24 cellular contexts compared by ENCODE assay signal in the genomic region with DNA sequence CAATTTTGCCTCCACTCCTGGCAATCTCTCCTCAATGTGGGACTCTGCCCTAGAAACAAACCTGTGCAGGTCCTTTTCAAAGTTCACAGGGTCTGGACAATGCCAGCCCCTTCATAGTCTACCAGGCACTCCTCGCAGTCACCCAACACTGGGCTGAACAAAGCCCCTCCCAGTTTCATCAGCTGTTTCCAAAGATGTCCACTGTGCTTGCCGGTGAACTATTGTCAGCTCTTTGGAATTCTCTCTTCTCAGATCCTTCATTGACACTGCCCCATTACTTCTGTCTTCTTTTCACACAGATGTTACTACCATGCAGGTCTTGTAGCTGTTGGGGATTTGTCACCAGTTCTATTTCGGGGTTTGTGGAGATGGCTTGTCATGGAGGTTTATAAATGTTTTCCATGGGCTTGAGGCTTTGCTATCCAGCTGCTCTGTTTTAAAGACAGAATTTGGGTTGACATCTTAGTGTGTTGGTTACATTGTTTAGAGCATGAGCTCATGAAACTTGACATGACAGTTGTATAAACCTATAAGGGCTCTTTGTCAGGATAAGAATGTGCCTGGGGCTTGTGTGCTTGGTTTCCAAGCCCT.
"Had no signal": no experiment of that assay in that cellular context is flagged by ENCODE, and none has a peak within 500 bp of the region (broad histone marks: within the 10 kb centered on the region; RNA-seq: fewer than 3 reads in every experiment).

No MANE protein-coding gene starts in this region.

- DNase-seq: effector CD4-positive, alpha-beta T cell; endodermal cell; erythroblast; foreskin keratinocyte; head of caudate nucleus; kidney; left cardiac atrium; left ventricle myocardium inferior; mesenchymal stem cell; midbrain; naive thymus-derived CD4-positive, alpha-beta T cell; nephron progenitor cell; stimulated activated naive CD8-positive, alpha-beta T cell treated with anti-CD3 and anti-CD28 coated beads, Interleukin-15, amount 100 ng/mL, for 72 hours; testis; upper lobe of right lung had no signal

- H3K27me3 ChIP-seq: hepatocyte, testis, tibial nerve, vagina had no signal

- H3K4me3 ChIP-seq: coronary artery, hepatocyte, left ventricle myocardium inferior, lung, prostate gland, skin epidermis, testis, tibial nerve, upper lobe of right lung, vagina had no signal

- H3K36me3 ChIP-seq: left ventricle myocardium inferior, prostate gland, tibial nerve, upper lobe of right lung, vagina had no signal

- H3K4me1 ChIP-seq: foreskin keratinocyte, left ventricle myocardium inferior, parathyroid adenoma, prostate gland, testis, tibial nerve, upper lobe of right lung, vagina had no signal

- H2AFZ ChIP-seq: hepatocyte, parathyroid adenoma had no signal

- ATAC-seq: foreskin keratinocyte; left cardiac atrium; naive thymus-derived CD4-positive, alpha-beta T cell; sciatic nerve; upper lobe of right lung had no signal

- H3K9me3 Mint-ChIP-seq: stimulated activated naive CD8-positive, alpha-beta T cell treated with anti-CD3 and anti-CD28 coated beads, Interleukin-15, amount 100 ng/mL, for 72 hours had no signal

- H3K27ac ChIP-seq: coronary artery, foreskin keratinocyte, hepatocyte, left ventricle myocardium inferior, parathyroid adenoma, prostate gland, skin epidermis, testis, tibial nerve, upper lobe of right lung, vagina had no signal

- H3K4me1 Mint-ChIP-seq: endodermal cell; naive thymus-derived CD4-positive, alpha-beta T cell; nephron progenitor cell; stimulated activated naive CD8-positive, alpha-beta T cell treated with anti-CD3 and anti-CD28 coated beads, Interleukin-15, amount 100 ng/mL, for 72 hours had no signal

- H3K4me3 Mint-ChIP-seq: endodermal cell; naive thymus-derived CD4-positive, alpha-beta T cell; nephron progenitor cell; stimulated activated naive CD8-positive, alpha-beta T cell treated with anti-CD3 and anti-CD28 coated beads, Interleukin-15, amount 100 ng/mL, for 72 hours had no signal

- H3K9ac ChIP-seq: parathyroid adenoma had no signal

- H3K4me2 ChIP-seq: hepatocyte had no signal

- H3K79me2 ChIP-seq: hepatocyte, parathyroid adenoma had no signal

- H3K9me3 ChIP-seq: prostate gland, testis, upper lobe of right lung, vagina had no signal

- H3K27ac Mint-ChIP-seq: endodermal cell, nephron progenitor cell had no signal
